In the genomic region with DNA sequence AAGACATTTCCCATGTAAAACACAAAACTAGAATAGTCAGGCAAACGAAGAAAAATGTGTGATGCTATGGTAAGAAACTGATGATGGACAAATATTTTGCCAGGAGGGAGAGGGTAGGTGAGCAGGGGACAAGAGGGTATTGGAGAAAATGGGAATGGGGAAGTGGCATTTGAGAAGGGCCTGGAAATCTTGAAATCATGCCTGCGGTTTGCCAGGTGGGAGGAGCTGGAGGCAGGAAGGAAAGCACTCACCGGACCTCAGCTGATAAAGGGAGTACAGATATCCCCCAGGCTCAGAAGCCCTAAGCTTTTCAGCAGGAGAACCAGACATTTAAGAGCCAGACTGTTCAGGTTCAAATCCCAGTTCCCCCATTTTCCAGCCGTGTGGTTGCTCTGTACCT, we compare ENCODE assay signal across 25 cellular contexts.
DNase-seq lines count a peak whose midpoint lies in the region; ATAC-seq and TF ChIP-seq lines count a peak whose summit lies in the region.
"Had no signal": no experiment of that assay in that cellular context is flagged by ENCODE, and none has a peak within 500 bp of the region (broad histone marks: within the 10 kb centered on the region; RNA-seq: fewer than 3 reads in every experiment).

No MANE protein-coding gene starts in this region.

- no peak overlapping the region for H3K4me3 Mint-ChIP-seq in T-helper 17 cell
- H3K4me3 Mint-ChIP-seq: CD4-positive, alpha-beta T cell; IgD-negative memory B cell had no signal

- TF ChIP-seq CTCF in coronary artery (IDR thresholded peaks at IDR 0.05) (no peak), upper lobe of right lung (IDR thresholded peaks at IDR 0.05) (no peak)

- peaks cover 3% of the 10 kb centered on the region for H3K4me1 Mint-ChIP-seq in T-helper 17 cell
- H3K4me1 Mint-ChIP-seq: IgD-negative memory B cell had no signal

- H3K36me3 Mint-ChIP-seq in T-helper 17 cell (ENCODE audit: low read depth) = no peaks in the 10 kb centered on the region

- H3K27ac ChIP-seq in coronary artery (no peak overlapping the region), upper lobe of right lung (no peak overlapping the region)
- H3K27ac ChIP-seq: A549; BLaER1 treated with 17β-estradiol and CSF1 and Interleukin-3, amounts not matched to agents 10 nM and 100 nM; HL-60; RWPE1 had no signal

- H3K4me3 ChIP-seq in coronary artery (no peak overlapping the region), upper lobe of right lung (no peak overlapping the region)
- H3K4me3 ChIP-seq: A549; BLaER1 treated with 17β-estradiol and CSF1 and Interleukin-3, amounts not matched to agents 10 nM and 100 nM had no signal

- H3K36me3 ChIP-seq in upper lobe of right lung = no peaks in the 10 kb centered on the region
- H3K36me3 ChIP-seq: BLaER1 treated with 17β-estradiol and CSF1 and Interleukin-3, amounts not matched to agents 10 nM and 100 nM had no signal

- H3K27me3 ChIP-seq in upper lobe of right lung = no peaks in the 10 kb centered on the region
- H3K27me3 ChIP-seq: BLaER1 treated with 17β-estradiol and CSF1 and Interleukin-3, amounts not matched to agents 10 nM and 100 nM had no signal

- intact Hi-C loops in upper lobe of right lung (cut with DNase I) = no loop called here

- DNase-seq in GF-D8 (lab: John Stamatoyannopoulos, UW) = peak; percentile 32
- no peak for DNase-seq in T-helper 17 cell
- DNase-seq in coronary artery (ENCODE audit: low spot score) = peak; percentile 9
- peak; percentile 8 for DNase-seq in upper lobe of right lung
- no peak for DNase-seq in COR-L47 (lab: John Stamatoyannopoulos, UW)
- DNase-seq: AML-193; CD4-positive, alpha-beta T cell; DMS53; HCEC 1CT; Karpas-422; NCI-H1105 treated with DMSO at 0.1 percent for 48 hours; NCI-H146; NCI-H1930; NCI-H446 treated with DMSO at 0.1 percent for 48 hours; NCI-H526; NCI-H82; NK-92 treated with Interleukin-12 subunit alpha and Interleukin-12 subunit beta, amount 100 ng/mL, for 24 hours; SHP77 had no signal

- H3K27ac Mint-ChIP-seq in T-helper 17 cell = peak overlapping the region; percentile 35
- H3K27ac Mint-ChIP-seq: CD4-positive, alpha-beta T cell; IgD-negative memory B cell had no signal

- ATAC-seq in T-helper 17 cell = no peak
- no peak for ATAC-seq in upper lobe of right lung
- ATAC-seq in HG03097 (IDR thresholded peaks at IDR 0.05; ENCODE audit: low FRiP score, unreplicated experiment) = no peak
- no peak for ATAC-seq in GM21360 (IDR thresholded peaks at IDR 0.05; ENCODE audit: unreplicated experiment)
- ATAC-seq: A549 had no signal

- H3K4me1 ChIP-seq in upper lobe of right lung = no peaks in the 10 kb centered on the region
- H3K4me1 ChIP-seq: A549 had no signal

- H3K27me3 Mint-ChIP-seq in T-helper 17 cell = peaks cover 35% of the 10 kb centered on the region

- H3K9me3 ChIP-seq in T-helper 17 cell (ENCODE audit: control insufficient read depth, low read length, poor library complexity, severe bottlenecking) = peaks cover 2% of the 10 kb centered on the region
- peaks cover 5% of the 10 kb centered on the region for H3K9me3 ChIP-seq in upper lobe of right lung

Comparison
In these comparisons a context has a peak if more than half of its experiments do, and no peak if none do; other contexts are left out.
1. DNase-seq: peak in GF-D8 (single experiment), coronary artery (single experiment) and upper lobe of right lung (single experiment); none in T-helper 17 cell (0 of 3) and COR-L47 (single experiment).